In genomic region chr3:128369881-128370642, GRCh38 we compare ENCODE assay signal across 13 cellular contexts.
DNase-seq lines count a peak whose midpoint lies in the region; ATAC-seq, FAIRE-seq and TF ChIP-seq lines count a peak whose summit lies in the region.
"Had no signal": no experiment of that assay in that cellular context is flagged by ENCODE, and none has a peak within 500 bp of the region (broad histone marks: within the 10 kb centered on the region; RNA-seq: fewer than 3 reads in every experiment).

No MANE protein-coding gene starts in this region.

- TF ChIP-seq CTCF in kidney (IDR thresholded peaks at IDR 0.05; ENCODE audit: borderline replicate concordance, extremely low read depth, insufficient read depth) (no peak), breast epithelium (IDR thresholded peaks at IDR 0.05) (no peak)

- H3K4me1 ChIP-seq in kidney (ENCODE audit: control insufficient read depth in 1 of 2, insufficient read depth in 1 of 2, low read depth in 1 of 2, low read length in 2 of 2) (peaks cover 0 to 10% of the 10 kb centered on the region in 2 donors), breast epithelium (no peaks in the 10 kb centered on the region)

- FAIRE-seq in kidney (lab: Jason Lieb, UNC): no peak
- FAIRE-seq: TTC549 had no signal

- no peak overlapping the region for H3K9ac ChIP-seq in kidney (ENCODE audit: low read length in 2 of 2)

- H3K27me3 ChIP-seq in breast epithelium: no peaks in the 10 kb centered on the region

- peak; percentile 57 for DNase-seq in D341Med (ENCODE audit: low spot score)
- DNase-seq in SK-N-DZ (ENCODE audit: low spot score): peak; percentile 53
- DNase-seq in kidney: peak; percentile 42
- no peak for DNase-seq in NCI-H1105 treated with DMSO at 0.1 percent for 48 hours (lab: John Stamatoyannopoulos, UW)
- DNase-seq in NCI-H146 (lab: John Stamatoyannopoulos, UW): no peak
- DNase-seq in NCI-H524 treated with DMSO at 0.1 percent for 48 hours (lab: John Stamatoyannopoulos, UW): no peak
- DNase-seq in breast epithelium (ENCODE audit: low spot score in 2 of 2): no peak
- DNase-seq: activated CD8-positive, alpha-beta memory T cell treated with anti-CD3 and anti-CD28 coated beads, Interleukin-2, amount 50 U/mL, for 4 hours; GF-D8; stimulated activated naive CD4-positive, alpha-beta T cell had no signal

- H3K36me3 ChIP-seq in kidney (ENCODE audit: control insufficient read depth in 1 of 2, insufficient read depth in 2 of 2, low read length in 2 of 2) (peaks cover 0 to 2% of the 10 kb centered on the region in 2 donors), breast epithelium (no peaks in the 10 kb centered on the region)

- peak; percentile 40 for ATAC-seq in HG02623 (IDR thresholded peaks at IDR 0.05; ENCODE audit: unreplicated experiment)
- ATAC-seq: Panc1 had no signal

- H3K4me3 ChIP-seq in kidney (ENCODE audit: low read length in 2 of 2): no peak overlapping the region
- H3K4me3 ChIP-seq in breast epithelium: no peak overlapping the region

- H3K9me3 ChIP-seq in kidney (ENCODE audit: control insufficient read depth in 1 of 2, low read length in 2 of 2) (no peaks in the 10 kb centered on the region), breast epithelium (no peaks in the 10 kb centered on the region)

- intact Hi-C loops in kidney (cut with DNase I) (no loop called here), breast epithelium (cut with DNase I; ENCODE audit: low total_unique reads) (no loop called here)

- no peak for TF ChIP-seq POLR2A in breast epithelium (IDR thresholded peaks at IDR 0.05)

- H3K27ac ChIP-seq in kidney (ENCODE audit: low read depth in 2 of 2, low read length in 2 of 2): no peak overlapping the region
- no peak overlapping the region for H3K27ac ChIP-seq in breast epithelium

Comparison
In these comparisons a context has a peak if more than half of its experiments do, and no peak if none do; other contexts are left out.
1. DNase-seq: peak in D341Med (single experiment), SK-N-DZ (single experiment) and kidney (single experiment); none in NCI-H1105 treated with DMSO at 0.1 percent for 48 hours (single experiment), NCI-H146 (single experiment), NCI-H524 treated with DMSO at 0.1 percent for 48 hours (single experiment) and breast epithelium (0 of 2).